ENCODE assay signal across 9 cellular contexts in genomic region chr1:239067058-239067457, GRCh38.
"Had no signal": no experiment of that assay in that cellular context is flagged by ENCODE, and none has a peak within 500 bp of the region (broad histone marks: within the 10 kb centered on the region; RNA-seq: fewer than 3 reads in every experiment).

No MANE protein-coding gene starts in this region.

- DNase-seq: GM23248, GOT3, H7, HFFc6, IMR-90, KG1 had no signal

- H2AFZ ChIP-seq: GM23248 had no signal

- H3K4me3 ChIP-seq: GM23248, HAP-1, K562 had no signal

- H3K9me3 ChIP-seq: HAP-1 had no signal

- FAIRE-seq: K562 had no signal

- H3K4me1 ChIP-seq: HAP-1 had no signal

- H3K9ac ChIP-seq: GM23248 had no signal

- ATAC-seq: HCT116, K562 had no signal

- H3K36me3 ChIP-seq: HAP-1 had no signal

- H3K27ac ChIP-seq: GM23248 had no signal
